Comparison of ENCODE assay signal across 14 cellular contexts in genomic region chr7:20804376-20804775, GRCh38.
A peak's percentile ranks its signal among the peaks of the same experiment; 100 is the strongest.
DNase-seq lines count a peak whose midpoint lies in the region; ATAC-seq and TF ChIP-seq lines count a peak whose summit lies in the region.
"Had no signal": no experiment of that assay in that cellular context is flagged by ENCODE, and none has a peak within 500 bp of the region (broad histone marks: within the 10 kb centered on the region; RNA-seq: fewer than 3 reads in every experiment).

No MANE protein-coding gene starts in this region.

- H3K4me3 ChIP-seq in epithelial cell of esophagus (ENCODE audit: low read length), result no peak overlapping the region
- H3K4me3 ChIP-seq: BLaER1, HAP-1 had no signal

- TF ChIP-seq CTCF in epithelial cell of esophagus (IDR thresholded peaks at IDR 0.05; ENCODE audit: insufficient read depth, low read depth, low read length, missing control alignments), result no peak

- no peak for ATAC-seq in HG03108 (IDR thresholded peaks at IDR 0.05; ENCODE audit: unreplicated experiment)
- ATAC-seq: CD8-positive, alpha-beta T cell had no signal

- DNase-seq in NCI-H748 (lab: John Stamatoyannopoulos, UW; ENCODE audit: unreplicated experiment), result peak; percentile 44
- DNase-seq in NCI-H748 treated with DMSO at 0.1 percent for 48 hours (lab: John Stamatoyannopoulos, UW), result no peak
- peak; percentile 89 for DNase-seq in NCI-H69 (lab: John Stamatoyannopoulos, UW)
- DNase-seq in epithelial cell of esophagus (ENCODE audit: low read depth), result peak; percentile 53
- DNase-seq in stimulated activated CD4-positive, alpha-beta T cell treated with anti-CD3 and anti-CD28 coated beads, Interleukin-4, amount 100 ng/mL, for 1 hour, result no peak
- DNase-seq: CD4-positive, CD25-positive, alpha-beta regulatory T cell; CD8-positive, alpha-beta T cell; DMS153; DND-41; GOT3; HFFc6 had no signal

Comparison
In these comparisons a context has a peak if more than half of its experiments do, and no peak if none do; other contexts are left out.
1. DNase-seq: peak in NCI-H748 (single experiment), NCI-H69 (single experiment) and epithelial cell of esophagus (single experiment); none in NCI-H748 treated with DMSO at 0.1 percent for 48 hours (single experiment) and stimulated activated CD4-positive, alpha-beta T cell treated with anti-CD3 and anti-CD28 coated beads, Interleukin-4, amount 100 ng/mL, for 1 hour (single experiment).